Comparison of ENCODE assay signal across 9 cellular contexts in the genomic region with DNA sequence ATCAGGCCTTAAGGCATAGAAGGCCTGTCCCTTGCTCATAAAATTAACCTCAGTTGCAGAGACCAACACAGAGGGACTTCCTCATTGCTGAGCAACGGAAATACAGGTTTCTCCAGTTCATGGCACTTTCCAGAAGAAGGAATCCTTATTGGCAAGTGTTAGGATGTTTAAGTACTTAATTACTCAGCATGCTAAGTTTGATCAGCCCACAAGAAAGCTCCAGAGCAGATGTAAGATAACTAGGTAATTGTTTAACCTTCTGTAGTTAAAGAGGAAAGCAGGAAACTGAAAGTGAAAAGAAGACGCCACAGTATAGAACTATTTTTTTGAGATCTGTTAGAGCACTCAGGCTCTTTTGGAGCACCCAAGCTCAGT. TPM values are rescaled to one million over a fixed set of nuclear protein-coding genes. Genes with fewer than 3 reads are reported as not detected.
DNase-seq lines count a peak whose midpoint lies in the region; ATAC-seq lines count a peak whose summit lies in the region.
"Had no signal": no experiment of that assay in that cellular context is flagged by ENCODE, and none has a peak within 500 bp of the region (broad histone marks: within the 10 kb centered on the region; RNA-seq: fewer than 3 reads in every experiment).

No MANE protein-coding gene starts in this region.

- no peak overlapping the region for H2BK12ac ChIP-seq in trophoblast cell (ENCODE audit: low read length)

- peaks cover 33% of the 10 kb centered on the region for H3K4me1 Mint-ChIP-seq in activated CD4-positive, alpha-beta T cell treated with anti-CD3 and anti-CD28 coated beads, Interleukin-2, amount 10 ng/mL, durations not matched to agents 24 days and 14 days
- H3K4me1 Mint-ChIP-seq in activated T-helper 17 cell treated with anti-CD3 and anti-CD28 coated beads, Interleukin-2, amount 50 U/mL, for 72 hours, result peaks cover 16% of the 10 kb centered on the region

- H3K27ac Mint-ChIP-seq in activated CD4-positive, alpha-beta T cell treated with anti-CD3 and anti-CD28 coated beads, Interleukin-2, amount 10 ng/mL, durations not matched to agents 24 days and 14 days, result peak overlapping the region; percentile 85
- peak overlapping the region; percentile 92 for H3K27ac Mint-ChIP-seq in activated T-helper 17 cell treated with anti-CD3 and anti-CD28 coated beads, Interleukin-2, amount 50 U/mL, for 72 hours

- no peak overlapping the region for H3K23ac ChIP-seq in trophoblast cell (ENCODE audit: low read length)

- H3K4me2 ChIP-seq in trophoblast cell (ENCODE audit: low read length), result no peak overlapping the region

- no peak overlapping the region for H3K4ac ChIP-seq in trophoblast cell (ENCODE audit: low read depth, low read length)

- H3K4me1 ChIP-seq in trophoblast cell (ENCODE audit: control insufficient read depth in 1 of 2, insufficient read depth in 2 of 2, low read length in 2 of 2), result peaks cover 7 to 13% of the 10 kb centered on the region in 2 experiments

- H3K9ac ChIP-seq in trophoblast cell (ENCODE audit: low read length), result no peak overlapping the region

- H3K9me3 Mint-ChIP-seq in activated CD4-positive, alpha-beta T cell treated with anti-CD3 and anti-CD28 coated beads, Interleukin-2, amount 10 ng/mL, durations not matched to agents 24 days and 14 days, result no peaks in the 10 kb centered on the region
- H3K9me3 Mint-ChIP-seq in activated T-helper 17 cell treated with anti-CD3 and anti-CD28 coated beads, Interleukin-2, amount 50 U/mL, for 72 hours, result no peaks in the 10 kb centered on the region

- WGBS in trophoblast cell (ENCODE audit: extremely low coverage, insufficient coverage, insufficient read length), result no CpG with 5 or more reads among the region's 2 CpGs

- H3K36me3 ChIP-seq in trophoblast cell (ENCODE audit: control insufficient read depth in 1 of 2, insufficient read depth in 2 of 2, low read length in 2 of 2), result peaks cover 12 to 15% of the 10 kb centered on the region in 2 experiments

- peaks cover 55% of the 10 kb centered on the region for H3K36me3 Mint-ChIP-seq in activated CD4-positive, alpha-beta T cell treated with anti-CD3 and anti-CD28 coated beads, Interleukin-2, amount 10 ng/mL, durations not matched to agents 24 days and 14 days (ENCODE audit: low read depth)
- H3K36me3 Mint-ChIP-seq in activated T-helper 17 cell treated with anti-CD3 and anti-CD28 coated beads, Interleukin-2, amount 50 U/mL, for 72 hours (ENCODE audit: low read depth), result peaks cover 89% of the 10 kb centered on the region

- H4K12ac ChIP-seq in trophoblast cell (ENCODE audit: low read depth, low read length), result no peak overlapping the region

- H2AK5ac ChIP-seq in trophoblast cell (ENCODE audit: low read length), result no peak overlapping the region

- no peak overlapping the region for H3K4me3 ChIP-seq in trophoblast cell (ENCODE audit: low read depth, low read length)

- no peak overlapping the region for H2BK120ac ChIP-seq in trophoblast cell (ENCODE audit: insufficient read depth, low read length, poor library complexity)

- H3K4me3 Mint-ChIP-seq in activated CD4-positive, alpha-beta T cell treated with anti-CD3 and anti-CD28 coated beads, Interleukin-2, amount 10 ng/mL, durations not matched to agents 24 days and 14 days, result peak overlapping the region; percentile 74
- peak overlapping the region; percentile 78 for H3K4me3 Mint-ChIP-seq in activated T-helper 17 cell treated with anti-CD3 and anti-CD28 coated beads, Interleukin-2, amount 50 U/mL, for 72 hours

- H3K79me1 ChIP-seq in trophoblast cell (ENCODE audit: low read length), result peaks cover 6% of the 10 kb centered on the region

- H3K27me3 Mint-ChIP-seq in activated CD4-positive, alpha-beta T cell treated with anti-CD3 and anti-CD28 coated beads, Interleukin-2, amount 10 ng/mL, durations not matched to agents 24 days and 14 days, result no peaks in the 10 kb centered on the region
- H3K27me3 Mint-ChIP-seq in activated T-helper 17 cell treated with anti-CD3 and anti-CD28 coated beads, Interleukin-2, amount 50 U/mL, for 72 hours, result no peaks in the 10 kb centered on the region

- no peak overlapping the region for H3K14ac ChIP-seq in trophoblast cell (ENCODE audit: low read length)

- peak overlapping the region; percentile 88 for H3K27ac ChIP-seq in trophoblast cell (ENCODE audit: low read depth, low read length)

- H3K9me3 ChIP-seq in trophoblast cell (ENCODE audit: insufficient read depth, low read depth, low read length), result no peaks in the 10 kb centered on the region

- ATAC-seq in HG02981 (IDR thresholded peaks at IDR 0.05; ENCODE audit: unreplicated experiment), result peak; percentile 88
- peak; percentile 59 for ATAC-seq in activated T-helper 17 cell treated with anti-CD3 and anti-CD28 coated beads, Interleukin-2, amount 50 U/mL, for 72 hours (replicated peaks)

- H3K18ac ChIP-seq in trophoblast cell (ENCODE audit: low read length), result no peak overlapping the region

- intact Hi-C loops in activated CD4-positive, alpha-beta T cell treated with anti-CD3 and anti-CD28 coated beads, Interleukin-2, amount 10 ng/mL, durations not matched to agents 24 days and 14 days (cut with micrococcal nuclease), result loop anchor here (1.0 to 10.0 kb wide), 2 partner anchors 135 to 1449 kb away; partner anchors contain the start of gene MBTPS2

- H3K27me3 ChIP-seq in trophoblast cell (ENCODE audit: insufficient read depth, low read length), result no peaks in the 10 kb centered on the region

- no peak overlapping the region for H4K8ac ChIP-seq in trophoblast cell (ENCODE audit: low read depth, low read length)

- no peak overlapping the region for H4K91ac ChIP-seq in trophoblast cell (ENCODE audit: low read depth, low read length)

- no peak overlapping the region for H2AFZ ChIP-seq in trophoblast cell (ENCODE audit: insufficient read depth, low read length, poor library complexity)

- H2BK5ac ChIP-seq in trophoblast cell (ENCODE audit: low read depth, low read length, poor library complexity), result peak overlapping the region; percentile 56

- peak; percentile 60 for DNase-seq in activated CD4-positive, alpha-beta T cell treated with anti-CD3 and anti-CD28 coated beads, Interleukin-2, amount 10 ng/mL, durations not matched to agents 24 days and 14 days
- DNase-seq in activated CD4-positive, alpha-beta T cell treated with anti-CD3 and anti-CD28 coated beads for 4 hours, result no peak
- peak; percentile 64 to 88 for DNase-seq in trophoblast cell
- DNase-seq in cortex of kidney (lab: John Stamatoyannopoulos, UW), result no peak
- DNase-seq in globus pallidus (ENCODE audit: low spot score), result no peak
- DNase-seq in activated effector memory CD4-positive, alpha-beta T cell treated with anti-CD3 and anti-CD28 coated beads, Interleukin-2, amount 50 U/mL, for 16 hours, result no peak
- DNase-seq: DND-41 had no signal

- no peaks in the 10 kb centered on the region for H3K79me2 ChIP-seq in trophoblast cell (ENCODE audit: control insufficient read depth, insufficient read depth, low read length, poor library complexity)

RNA-seq across cellular contexts. Expression of gene SMS, which starts 33.5 kb away (rescaled TPM):
- 161 and 162 TPM in 2 replicates for total RNA-seq in activated CD4-positive, alpha-beta T cell treated with anti-CD3 and anti-CD28 coated beads, Interleukin-2, amount 10 ng/mL, durations not matched to agents 24 days and 14 days
- 100 to 1,000 TPM; 102 to 109 TPM for total RNA-seq in activated T-helper 17 cell treated with anti-CD3 and anti-CD28 coated beads, Interleukin-2, amount 50 U/mL, for 72 hours
- 177 and 190 TPM in 2 replicates for polyA plus RNA-seq in trophoblast cell (2013)

RNA-seq across cellular contexts. Expression of gene PHEX, which starts 58.1 kb away (rescaled TPM):
- 13.2 and 13.4 TPM in 2 replicates for total RNA-seq in activated CD4-positive, alpha-beta T cell treated with anti-CD3 and anti-CD28 coated beads, Interleukin-2, amount 10 ng/mL, durations not matched to agents 24 days and 14 days
- 1 to 10 TPM in 1 of 2 donors, under 1 TPM in 1; 0.19 to 1.9 TPM for total RNA-seq in activated T-helper 17 cell treated with anti-CD3 and anti-CD28 coated beads, Interleukin-2, amount 50 U/mL, for 72 hours
- 0.22 and 0.41 TPM in 2 replicates for polyA plus RNA-seq in trophoblast cell (2013)

Comparison
In these comparisons a context has a peak if more than half of its experiments do, and no peak if none do; other contexts are left out.
1. DNase-seq: peak in activated CD4-positive, alpha-beta T cell treated with anti-CD3 and anti-CD28 coated beads, Interleukin-2, amount 10 ng/mL, durations not matched to agents 24 days and 14 days (single experiment) and trophoblast cell (2 of 2); none in activated CD4-positive, alpha-beta T cell treated with anti-CD3 and anti-CD28 coated beads for 4 hours (0 of 2), cortex of kidney (single experiment), globus pallidus (single experiment) and activated effector memory CD4-positive, alpha-beta T cell treated with anti-CD3 and anti-CD28 coated beads, Interleukin-2, amount 50 U/mL, for 16 hours (single experiment).